In the genomic region with DNA sequence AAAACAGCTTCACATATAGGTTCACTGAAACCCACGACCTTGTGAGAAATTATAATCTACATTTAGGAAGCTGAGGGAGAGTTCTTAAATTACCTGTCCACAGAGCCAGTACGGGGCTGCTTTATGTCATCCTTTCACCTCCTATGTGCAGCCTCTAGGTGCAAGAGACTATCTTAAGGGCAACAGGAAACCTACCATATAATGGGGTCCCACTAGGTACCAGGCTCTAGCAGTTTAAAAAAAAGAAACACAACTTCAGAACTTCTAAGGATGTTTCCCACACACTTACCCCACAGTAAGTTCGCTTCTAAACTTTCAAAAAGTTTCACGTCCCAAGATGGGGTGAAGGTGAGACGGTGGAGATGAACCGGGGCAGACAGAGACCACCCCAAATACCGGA, we compare ENCODE assay signal across 9 cellular contexts. TPM values are rescaled to one million over a fixed set of nuclear protein-coding genes. Genes with fewer than 3 reads are reported as not detected.
DNase-seq lines count a peak whose midpoint lies in the region; ATAC-seq and TF ChIP-seq lines count a peak whose summit lies in the region.
"Had no signal": no experiment of that assay in that cellular context is flagged by ENCODE, and none has a peak within 500 bp of the region (broad histone marks: within the 10 kb centered on the region; RNA-seq: fewer than 3 reads in every experiment).

No MANE protein-coding gene starts in this region.

- TF ChIP-seq CTCF in right lobe of liver (IDR thresholded peaks at IDR 0.05) (no peak), vagina (IDR thresholded peaks at IDR 0.05) (no peak)

- peak overlapping the region in 2 of 3 donors; percentile 12 to 57 for H3K4me3 ChIP-seq in right lobe of liver
- peak overlapping the region; percentile 46 to 55 for H3K4me3 ChIP-seq in vagina

- no peak overlapping the region for H3K27ac ChIP-seq in right lobe of liver
- no peak overlapping the region for H3K27ac ChIP-seq in vagina

- 16% methylated on average over 7 of the region's 7 CpGs for WGBS in right lobe of liver (ENCODE audit: insufficient coverage, low coverage, low lambda C conversion rate, missing lambda C conversion rate)

- H3K9me3 ChIP-seq in right lobe of liver (no peaks in the 10 kb centered on the region), vagina (no peaks in the 10 kb centered on the region)

- H3K27me3 ChIP-seq in right lobe of liver (peaks cover 0 to 6% of the 10 kb centered on the region in 2 donors), vagina (no peaks in the 10 kb centered on the region)

- no peak for DNase-seq in activated naive CD8-positive, alpha-beta T cell treated with anti-CD3 and anti-CD28 coated beads for 36 hours
- DNase-seq in right lobe of liver (no peak), vagina (ENCODE audit: extremely low spot score in 2 of 2) (no peak), NCI-H1694 (lab: John Stamatoyannopoulos, UW) (no peak), NCI-H1092 treated with DMSO at 0.1 percent for 48 hours (lab: John Stamatoyannopoulos, UW) (no peak)
- DNase-seq in stimulated activated CD4-positive, alpha-beta T cell treated with anti-CD3 and anti-CD28 coated beads, Interleukin-4, amount 100 ng/mL, for 1 hour, result no peak

- no peak for TF ChIP-seq POLR2A in right lobe of liver (IDR thresholded peaks at IDR 0.05)
- no peak for TF ChIP-seq POLR2A in vagina (IDR thresholded peaks at IDR 0.05)

- H3K4me1 Mint-ChIP-seq in activated naive CD8-positive, alpha-beta T cell treated with anti-CD3 and anti-CD28 coated beads for 36 hours, result peaks cover 6% of the 10 kb centered on the region

- H3K4me3 Mint-ChIP-seq in activated naive CD8-positive, alpha-beta T cell treated with anti-CD3 and anti-CD28 coated beads for 36 hours, result peak overlapping the region; percentile 80

- H3K36me3 Mint-ChIP-seq in activated naive CD8-positive, alpha-beta T cell treated with anti-CD3 and anti-CD28 coated beads for 36 hours, result no peaks in the 10 kb centered on the region

- H3K9me3 Mint-ChIP-seq in activated naive CD8-positive, alpha-beta T cell treated with anti-CD3 and anti-CD28 coated beads for 36 hours, result no peaks in the 10 kb centered on the region

- intact Hi-C loops in right lobe of liver (cut with DNase I) (no loop called here), vagina (cut with DNase I) (no loop called here)

- no peaks in the 10 kb centered on the region for H3K36me3 ChIP-seq in right lobe of liver
- H3K36me3 ChIP-seq in vagina, result no peaks in the 10 kb centered on the region

- no peak overlapping the region for H3K27ac Mint-ChIP-seq in activated naive CD8-positive, alpha-beta T cell treated with anti-CD3 and anti-CD28 coated beads for 36 hours

- peaks cover 56% of the 10 kb centered on the region for H3K27me3 Mint-ChIP-seq in activated naive CD8-positive, alpha-beta T cell treated with anti-CD3 and anti-CD28 coated beads for 36 hours

- H3K4me1 ChIP-seq in right lobe of liver (no peaks in the 10 kb centered on the region), vagina (peaks cover 10% of the 10 kb centered on the region)

- ATAC-seq in GM18517 (IDR thresholded peaks at IDR 0.05; ENCODE audit: unreplicated experiment) (peak; percentile 12), HG02798 (IDR thresholded peaks at IDR 0.05; ENCODE audit: poor library complexity, unreplicated experiment) (peak; percentile 16), right lobe of liver (no peak)

RNA-seq across cellular contexts. Expression of gene STK33, which starts 0.6 kb away (rescaled TPM):
- 1 to 10 TPM; 3.8 to 5.2 TPM for total RNA-seq in activated naive CD8-positive, alpha-beta T cell treated with anti-CD3 and anti-CD28 coated beads for 36 hours
- 1 to 10 TPM in 1 of 6 experiments, under 1 TPM in 3, not detected in 2; 0.12 to 1.1 (median 0.42) TPM for total RNA-seq in right lobe of liver
- 11.5 TPM for total RNA-seq in vagina
- total RNA-seq: SK-MEL-5 had no signal

Comparison
In these comparisons a context has a peak if more than half of its experiments do, and no peak if none do; other contexts are left out.
1. ATAC-seq: peak in GM18517 (single experiment) and HG02798 (single experiment); none in right lobe of liver (0 of 4).